ENCODE assay signal across 1 cellular context in the genomic region with DNA sequence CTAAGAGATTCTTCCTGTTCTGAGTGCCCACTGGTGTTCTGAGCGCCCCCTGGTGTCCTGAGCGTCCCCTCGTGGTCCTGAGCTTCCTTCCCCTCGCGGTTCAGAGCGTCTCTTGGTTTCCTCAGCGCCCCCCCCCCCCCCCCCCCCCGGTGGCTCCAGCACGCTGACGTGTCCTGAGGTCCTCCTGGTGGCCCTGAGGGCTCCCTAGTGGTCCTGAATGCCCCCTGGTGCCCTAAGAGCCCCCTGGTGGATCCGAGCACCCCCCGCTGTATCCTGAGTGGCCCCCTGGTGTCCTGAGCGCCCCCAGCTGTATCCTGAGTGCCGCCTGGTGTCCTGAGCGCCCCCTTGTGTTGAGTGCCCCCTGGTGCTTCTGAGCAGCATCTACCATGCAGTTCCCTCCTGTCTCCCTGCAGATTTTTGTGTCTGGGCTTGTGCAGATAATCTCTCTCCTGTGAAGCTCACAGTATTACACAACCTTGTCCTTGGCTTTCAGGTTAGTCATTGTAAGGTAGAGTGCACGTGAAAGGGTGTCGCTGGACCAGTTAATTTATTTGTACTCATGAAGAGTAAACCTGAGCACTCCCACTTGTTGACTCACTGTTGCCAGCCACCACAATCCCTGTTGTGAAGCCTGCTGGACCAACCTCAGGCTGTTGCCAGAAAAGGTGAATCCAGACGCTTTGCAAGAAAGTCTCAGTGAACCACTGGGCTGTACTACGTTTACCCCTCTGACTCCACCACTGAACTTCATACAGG.
TF ChIP-seq lines count a peak whose summit lies in the region.

No MANE protein-coding gene starts in this region.

TF ChIP-seq in WTC11, 78 proteins besides CTCF, POLR2A, EP300 and RAD21 (continued from another document):
- TF ChIP-seq ZNF317 (CRISPR knock-in tag; IDR thresholded peaks at IDR 0.05; ENCODE audit: borderline replicate concordance, low read depth) = no peak
- TF ChIP-seq, protein P1, sequence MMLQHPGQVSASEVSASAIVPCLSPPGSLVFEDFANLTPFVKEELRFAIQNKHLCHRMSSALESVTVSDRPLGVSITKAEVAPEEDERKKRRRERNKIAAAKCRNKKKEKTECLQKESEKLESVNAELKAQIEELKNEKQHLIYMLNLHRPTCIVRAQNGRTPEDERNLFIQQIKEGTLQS (CRISPR knock-in tag; conservative IDR thresholded peaks at IDR 0.05) = no peak
- TF ChIP-seq RORB (CRISPR knock-in tag; IDR thresholded peaks at IDR 0.05) = no peak
- TF ChIP-seq, protein P2, sequence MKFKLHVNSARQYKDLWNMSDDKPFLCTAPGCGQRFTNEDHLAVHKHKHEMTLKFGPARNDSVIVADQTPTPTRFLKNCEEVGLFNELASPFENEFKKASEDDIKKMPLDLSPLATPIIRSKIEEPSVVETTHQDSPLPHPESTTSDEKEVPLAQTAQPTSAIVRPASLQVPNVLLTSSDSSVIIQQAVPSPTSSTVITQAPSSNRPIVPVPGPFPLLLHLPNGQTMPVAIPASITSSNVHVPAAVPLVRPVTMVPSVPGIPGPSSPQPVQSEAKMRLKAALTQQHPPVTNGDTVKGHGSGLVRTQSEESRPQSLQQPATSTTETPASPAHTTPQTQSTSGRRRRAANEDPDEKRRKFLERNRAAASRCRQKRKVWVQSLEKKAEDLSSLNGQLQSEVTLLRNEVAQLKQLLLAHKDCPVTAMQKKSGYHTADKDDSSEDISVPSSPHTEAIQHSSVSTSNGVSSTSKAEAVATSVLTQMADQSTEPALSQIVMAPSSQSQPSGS (CRISPR knock-in tag; IDR thresholded peaks at IDR 0.05; ENCODE audit: borderline replicate concordance, low read depth) = no peak
- TF ChIP-seq, protein P3, sequence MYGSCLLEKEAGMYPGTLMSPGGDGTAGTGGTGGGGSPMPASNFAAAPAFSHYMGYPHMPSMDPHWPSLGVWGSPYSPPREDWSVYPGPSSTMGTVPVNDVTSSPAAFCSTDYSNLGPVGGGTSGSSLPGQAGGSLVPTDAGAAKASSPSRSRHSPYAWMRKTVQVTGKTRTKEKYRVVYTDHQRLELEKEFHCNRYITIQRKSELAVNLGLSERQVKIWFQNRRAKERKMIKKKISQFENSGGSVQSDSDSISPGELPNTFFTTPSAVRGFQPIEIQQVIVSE (CRISPR knock-in tag; IDR thresholded peaks at IDR 0.05; ENCODE audit: borderline replicate concordance) = no peak
- TF ChIP-seq, protein P4, sequence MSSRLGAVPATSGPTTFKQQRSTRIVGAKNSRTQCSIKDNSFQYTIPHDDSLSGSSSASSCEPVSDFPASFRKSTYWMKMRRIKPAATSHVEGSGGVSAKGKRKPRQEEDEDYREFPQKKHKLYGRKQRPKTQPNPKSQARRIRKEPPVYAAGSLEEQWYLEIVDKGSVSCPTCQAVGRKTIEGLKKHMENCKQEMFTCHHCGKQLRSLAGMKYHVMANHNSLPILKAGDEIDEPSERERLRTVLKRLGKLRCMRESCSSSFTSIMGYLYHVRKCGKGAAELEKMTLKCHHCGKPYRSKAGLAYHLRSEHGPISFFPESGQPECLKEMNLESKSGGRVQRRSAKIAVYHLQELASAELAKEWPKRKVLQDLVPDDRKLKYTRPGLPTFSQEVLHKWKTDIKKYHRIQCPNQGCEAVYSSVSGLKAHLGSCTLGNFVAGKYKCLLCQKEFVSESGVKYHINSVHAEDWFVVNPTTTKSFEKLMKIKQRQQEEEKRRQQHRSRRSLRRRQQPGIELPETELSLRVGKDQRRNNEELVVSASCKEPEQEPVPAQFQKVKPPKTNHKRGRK (CRISPR knock-in tag; IDR thresholded peaks at IDR 0.05; ENCODE audit: borderline replicate concordance) = no peak
- TF ChIP-seq, protein P5, sequence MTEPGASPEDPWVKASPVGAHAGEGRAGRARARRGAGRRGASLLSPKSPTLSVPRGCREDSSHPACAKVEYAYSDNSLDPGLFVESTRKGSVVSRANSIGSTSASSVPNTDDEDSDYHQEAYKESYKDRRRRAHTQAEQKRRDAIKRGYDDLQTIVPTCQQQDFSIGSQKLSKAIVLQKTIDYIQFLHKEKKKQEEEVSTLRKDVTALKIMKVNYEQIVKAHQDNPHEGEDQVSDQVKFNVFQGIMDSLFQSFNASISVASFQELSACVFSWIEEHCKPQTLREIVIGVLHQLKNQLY (CRISPR knock-in tag; IDR thresholded peaks at IDR 0.05) = no peak
- TF ChIP-seq, protein P6, sequence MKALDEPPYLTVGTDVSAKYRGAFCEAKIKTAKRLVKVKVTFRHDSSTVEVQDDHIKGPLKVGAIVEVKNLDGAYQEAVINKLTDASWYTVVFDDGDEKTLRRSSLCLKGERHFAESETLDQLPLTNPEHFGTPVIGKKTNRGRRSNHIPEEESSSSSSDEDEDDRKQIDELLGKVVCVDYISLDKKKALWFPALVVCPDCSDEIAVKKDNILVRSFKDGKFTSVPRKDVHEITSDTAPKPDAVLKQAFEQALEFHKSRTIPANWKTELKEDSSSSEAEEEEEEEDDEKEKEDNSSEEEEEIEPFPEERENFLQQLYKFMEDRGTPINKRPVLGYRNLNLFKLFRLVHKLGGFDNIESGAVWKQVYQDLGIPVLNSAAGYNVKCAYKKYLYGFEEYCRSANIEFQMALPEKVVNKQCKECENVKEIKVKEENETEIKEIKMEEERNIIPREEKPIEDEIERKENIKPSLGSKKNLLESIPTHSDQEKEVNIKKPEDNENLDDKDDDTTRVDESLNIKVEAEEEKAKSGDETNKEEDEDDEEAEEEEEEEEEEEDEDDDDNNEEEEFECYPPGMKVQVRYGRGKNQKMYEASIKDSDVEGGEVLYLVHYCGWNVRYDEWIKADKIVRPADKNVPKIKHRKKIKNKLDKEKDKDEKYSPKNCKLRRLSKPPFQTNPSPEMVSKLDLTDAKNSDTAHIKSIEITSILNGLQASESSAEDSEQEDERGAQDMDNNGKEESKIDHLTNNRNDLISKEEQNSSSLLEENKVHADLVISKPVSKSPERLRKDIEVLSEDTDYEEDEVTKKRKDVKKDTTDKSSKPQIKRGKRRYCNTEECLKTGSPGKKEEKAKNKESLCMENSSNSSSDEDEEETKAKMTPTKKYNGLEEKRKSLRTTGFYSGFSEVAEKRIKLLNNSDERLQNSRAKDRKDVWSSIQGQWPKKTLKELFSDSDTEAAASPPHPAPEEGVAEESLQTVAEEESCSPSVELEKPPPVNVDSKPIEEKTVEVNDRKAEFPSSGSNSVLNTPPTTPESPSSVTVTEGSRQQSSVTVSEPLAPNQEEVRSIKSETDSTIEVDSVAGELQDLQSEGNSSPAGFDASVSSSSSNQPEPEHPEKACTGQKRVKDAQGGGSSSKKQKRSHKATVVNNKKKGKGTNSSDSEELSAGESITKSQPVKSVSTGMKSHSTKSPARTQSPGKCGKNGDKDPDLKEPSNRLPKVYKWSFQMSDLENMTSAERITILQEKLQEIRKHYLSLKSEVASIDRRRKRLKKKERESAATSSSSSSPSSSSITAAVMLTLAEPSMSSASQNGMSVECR (CRISPR knock-in tag; IDR thresholded peaks at IDR 0.05; ENCODE audit: borderline replicate concordance) = no peak
